In genomic region chr16:79823644-79824043, GRCh38 we compare ENCODE assay signal across 23 cellular contexts.
"Had no signal": no experiment of that assay in that cellular context is flagged by ENCODE, and none has a peak within 500 bp of the region (broad histone marks: within the 10 kb centered on the region; RNA-seq: fewer than 3 reads in every experiment).

No MANE protein-coding gene starts in this region.

- DNase-seq: cortex of kidney; effector memory CD8-positive, alpha-beta T cell; esophagus squamous epithelium; gastrocnemius medialis; head of caudate nucleus; naive thymus-derived CD4-positive, alpha-beta T cell; spleen; stimulated activated CD4-positive, alpha-beta T cell treated with anti-CD3 and anti-CD28 coated beads, Interleukin-4, amount 100 ng/mL, for 4 hours; stimulated activated naive CD8-positive, alpha-beta T cell treated with anti-CD3 and anti-CD28 coated beads, Interleukin-15, Interleukin-2, amounts not matched to agents 100 U/mL and 50 U/mL, for 24 hours; substantia nigra; testis; tibial artery had no signal

- H3K4me3 Mint-ChIP-seq: effector memory CD8-positive, alpha-beta T cell; memory B cell; naive thymus-derived CD4-positive, alpha-beta T cell; nephron; neural progenitor cell; stimulated activated memory B cell treated with anti-CD40 and anti-IgM and Interleukin-4, amounts not matched to agents 10 μg/mL and 1 μg/mL and 100 μg/mL, for 72 hours; type B pancreatic cell had no signal

- H3K79me2 ChIP-seq: parathyroid adenoma had no signal

- H3K36me3 Mint-ChIP-seq: memory B cell; naive thymus-derived CD4-positive, alpha-beta T cell; neural progenitor cell; stimulated activated memory B cell treated with anti-CD40 and anti-IgM and Interleukin-4, amounts not matched to agents 10 μg/mL and 1 μg/mL and 100 μg/mL, for 72 hours; type B pancreatic cell had no signal

- H2AFZ ChIP-seq: neural progenitor cell, parathyroid adenoma had no signal

- H3K9me3 Mint-ChIP-seq: effector memory CD8-positive, alpha-beta T cell; memory B cell; naive thymus-derived CD4-positive, alpha-beta T cell; nephron; neural progenitor cell; stimulated activated memory B cell treated with anti-CD40 and anti-IgM and Interleukin-4, amounts not matched to agents 10 μg/mL and 1 μg/mL and 100 μg/mL, for 72 hours had no signal

- H3K4me1 Mint-ChIP-seq: memory B cell; naive thymus-derived CD4-positive, alpha-beta T cell; nephron; neural progenitor cell; stimulated activated memory B cell treated with anti-CD40 and anti-IgM and Interleukin-4, amounts not matched to agents 10 μg/mL and 1 μg/mL and 100 μg/mL, for 72 hours had no signal

- H3K9ac ChIP-seq: neural progenitor cell, parathyroid adenoma had no signal

- H3K36me3 ChIP-seq: esophagus squamous epithelium, gastrocnemius medialis, neural progenitor cell, right atrium auricular region, spleen, tibial artery had no signal

- H3K9me3 ChIP-seq: esophagus squamous epithelium, gastrocnemius medialis, right atrium auricular region, spleen, testis, tibial artery had no signal

- H3K27me3 ChIP-seq: esophagus squamous epithelium, gastrocnemius medialis, neural progenitor cell, right atrium auricular region, spleen, testis, tibial artery had no signal

- H3K27me3 Mint-ChIP-seq: memory B cell; stimulated activated memory B cell treated with anti-CD40 and anti-IgM and Interleukin-4, amounts not matched to agents 10 μg/mL and 1 μg/mL and 100 μg/mL, for 72 hours had no signal

- H3K4me2 ChIP-seq: neural progenitor cell had no signal

- H3K4me3 ChIP-seq: esophagus squamous epithelium, gastrocnemius medialis, lung, neural progenitor cell, right atrium auricular region, spleen, testis, tibial artery had no signal

- ATAC-seq: effector memory CD8-positive, alpha-beta T cell; gastrocnemius medialis; left lobe of liver; naive thymus-derived CD4-positive, alpha-beta T cell; sciatic nerve; stimulated activated memory B cell treated with anti-CD40 and anti-IgM and Interleukin-4, amounts not matched to agents 10 μg/mL and 1 μg/mL and 100 μg/mL, for 72 hours; stimulated activated naive CD8-positive, alpha-beta T cell treated with anti-CD3 and anti-CD28 coated beads, Interleukin-15, Interleukin-2, amounts not matched to agents 100 U/mL and 50 U/mL, for 24 hours had no signal

- H3K27ac Mint-ChIP-seq: effector memory CD8-positive, alpha-beta T cell; memory B cell; naive thymus-derived CD4-positive, alpha-beta T cell; nephron; neural progenitor cell; progenitor cell of endocrine pancreas; stimulated activated memory B cell treated with anti-CD40 and anti-IgM and Interleukin-4, amounts not matched to agents 10 μg/mL and 1 μg/mL and 100 μg/mL, for 72 hours; type B pancreatic cell had no signal

- H3K27ac ChIP-seq: esophagus squamous epithelium, gastrocnemius medialis, neural progenitor cell, parathyroid adenoma, right atrium auricular region, spleen, testis, tibial artery had no signal

- H3K4me1 ChIP-seq: gastrocnemius medialis, neural progenitor cell, parathyroid adenoma, right atrium auricular region, spleen, testis, tibial artery had no signal
